ENCODE assay signal across 9 cellular contexts in the genomic region with DNA sequence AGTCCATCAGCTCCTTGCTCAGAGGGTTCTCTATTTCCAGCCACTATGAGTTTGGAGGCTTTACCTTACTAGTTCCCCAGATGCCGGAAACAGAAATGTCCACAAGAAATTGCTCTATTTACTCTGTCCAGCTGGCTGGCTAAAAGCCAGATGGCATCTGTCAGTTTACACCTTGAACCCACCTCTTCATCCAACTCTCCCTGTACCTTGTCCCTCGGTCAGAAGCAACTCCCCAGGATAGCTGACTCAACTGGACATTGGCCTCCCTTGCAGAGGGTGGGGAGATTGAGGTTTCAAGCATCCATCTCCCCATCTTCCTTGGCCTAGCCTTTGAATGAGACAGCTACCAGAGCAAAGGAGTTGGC. TPM values are rescaled to one million over a fixed set of nuclear protein-coding genes. Genes with fewer than 3 reads are reported as not detected.
DNase-seq lines count a peak whose midpoint lies in the region; ATAC-seq and TF ChIP-seq lines count a peak whose summit lies in the region.
"Had no signal": no experiment of that assay in that cellular context is flagged by ENCODE, and none has a peak within 500 bp of the region (broad histone marks: within the 10 kb centered on the region; RNA-seq: fewer than 3 reads in every experiment).

No MANE protein-coding gene starts in this region.

- in situ Hi-C loops in astrocyte of the cerebellum (cut with HindIII; ENCODE audit: low sequenced_read_pairs): loop anchor here (25.0 kb wide), 1 partner anchor 178 kb away; no protein-coding TSS in a partner anchor

- peak; percentile 53 for ATAC-seq in mucosa of descending colon
- no peak for ATAC-seq in GM21786 (IDR thresholded peaks at IDR 0.05; ENCODE audit: unreplicated experiment)

- H3K4me1 ChIP-seq in A673 (ENCODE audit: insufficient read depth, low read length, poor library complexity, severe bottlenecking): peaks cover 23% of the 10 kb centered on the region
- H3K4me1 ChIP-seq in mucosa of descending colon (ENCODE audit: low read depth): peaks cover 17% of the 10 kb centered on the region

- H3K27ac ChIP-seq in A673 (ENCODE audit: low read depth, low read length, poor library complexity, severe bottlenecking): no peak overlapping the region

- H3K4me3 ChIP-seq in A673 (ENCODE audit: low read depth, low read length, poor library complexity, severe bottlenecking) (peak overlapping the region; percentile 97), HFF-Myc (replicated peaks; ENCODE audit: low read depth, low read length) (peak overlapping the region; percentile 73), astrocyte of the cerebellum (ENCODE audit: low read depth, low read length) (peak overlapping the region; percentile 76), mucosa of descending colon (no peak overlapping the region)

- intact Hi-C loops in A673 (cut with micrococcal nuclease; ENCODE audit: unreplicated experiment) (no loop called here), mucosa of descending colon (cut with DNase I, micrococcal nuclease) (no loop called here)

- POLR2A ChIA-PET in A673 (lab: Charles Lee; ENCODE audit: low non-redundant PET): no interaction called here

- DNase-seq in A673 (ENCODE audit: low spot score) (no peak), HFF-Myc (ENCODE audit: extremely low read depth, low read depth) (no peak), astrocyte of the cerebellum (ENCODE audit: low read depth) (no peak), mucosa of descending colon (peak in 2 of 3 donors; percentile 24 to 56), NCI-H1105 (lab: John Stamatoyannopoulos, UW) (no peak), glomerular visceral epithelial cell (ENCODE audit: extremely low spot score) (no peak)
- no peak for DNase-seq in NK-92 treated with Interleukin-12 subunit alpha and Interleukin-12 subunit beta, amount 100 ng/mL, for 24 hours (lab: John Stamatoyannopoulos, UW)
- DNase-seq: NCI-H2227 treated with DMSO at 0.1 percent for 48 hours had no signal

- BruUV-seq in A673 (replicated peaks; lab: Mats Ljungman, UMichigan): no TSS peak

- peaks cover 17% of the 10 kb centered on the region for H3K36me3 ChIP-seq in A673 (ENCODE audit: insufficient read depth, low read length, poor library complexity, severe bottlenecking)
- no peaks in the 10 kb centered on the region for H3K36me3 ChIP-seq in mucosa of descending colon (ENCODE audit: low read depth)

- H3K9me3 ChIP-seq in A673 (ENCODE audit: low read depth, low read length, poor library complexity, severe bottlenecking) (no peaks in the 10 kb centered on the region), mucosa of descending colon (no peaks in the 10 kb centered on the region)

- H3K27me3 ChIP-seq in A673 (replicated peaks; ENCODE audit: insufficient read depth, low read depth, low read length, poor library complexity): no peaks in the 10 kb centered on the region

- CTCF ChIA-PET in A673 (lab: Charles Lee): no interaction called here

- TF ChIP-seq CTCF in A673 (conservative IDR thresholded peaks at IDR 0.05; ENCODE audit: low read depth, low read length): no peak
- no peak for TF ChIP-seq CTCF in HFF-Myc (IDR thresholded peaks at IDR 0.05; ENCODE audit: low read depth, low read length, missing control alignments)
- TF ChIP-seq CTCF in astrocyte of the cerebellum (IDR thresholded peaks at IDR 0.05; ENCODE audit: low read depth, low read length, missing control alignments): no peak
- TF ChIP-seq CTCF in mucosa of descending colon (IDR thresholded peaks at IDR 0.05): no peak

RNA-seq across cellular contexts. Expression of a gene that starts 1.7 kb away (rescaled TPM):
- 17.1 and 17.8 TPM in 2 replicates for total RNA-seq in A673 (2021)
- 10 to 100 TPM; 25.8 to 47.1 (median 36.1) TPM for total RNA-seq in mucosa of descending colon

RNA-seq across cellular contexts. Expression of a gene that starts 7.2 kb away (rescaled TPM):
- 102 and 115 TPM in 2 replicates for total RNA-seq in A673 (2021)
- 10 to 100 TPM; 36.9 to 48.2 (median 39.5) TPM for total RNA-seq in mucosa of descending colon

RNA-seq across cellular contexts. Expression of a gene that starts 12.5 kb away (rescaled TPM):
- total RNA-seq in A673 (2021): 31.7 and 31.9 TPM in 2 replicates
- total RNA-seq in mucosa of descending colon: 10 to 100 TPM; 37.2 to 58.1 (median 42.2) TPM

RNA-seq across cellular contexts. Expression of a gene that starts 24.2 kb away (rescaled TPM):
- 72.5 and 80.6 TPM in 2 replicates for total RNA-seq in A673 (2021)
- 10 to 100 TPM; 17.2 to 27.8 (median 19.5) TPM for total RNA-seq in mucosa of descending colon

RNA-seq across cellular contexts. Expression of a gene that starts 40.0 kb away (rescaled TPM):
- total RNA-seq in A673 (2021): 0.33 TPM in 1 of 2 replicates, not detected in the other
- under 1 TPM in 2 of 3 donors, not detected in 1; 0.07 to 0.85 TPM for total RNA-seq in mucosa of descending colon

Comparison
In these comparisons a context has a peak if more than half of its experiments do, and no peak if none do; other contexts are left out.
1. DNase-seq: peak in mucosa of descending colon (2 of 3); none in A673 (single experiment), HFF-Myc (single experiment), astrocyte of the cerebellum (single experiment), NK-92 treated with Interleukin-12 subunit alpha and Interleukin-12 subunit beta, amount 100 ng/mL, for 24 hours (single experiment), NCI-H1105 (single experiment) and glomerular visceral epithelial cell (single experiment).